Comparison of ENCODE assay signal across 22 cellular contexts in genomic region chr17:61822326-61823285, GRCh38.
"Had no signal": no experiment of that assay in that cellular context is flagged by ENCODE, and none has a peak within 500 bp of the region (broad histone marks: within the 10 kb centered on the region; RNA-seq: fewer than 3 reads in every experiment).

No MANE protein-coding gene starts in this region.

- H3K27ac ChIP-seq: sigmoid colon, thoracic aorta, vagina had no signal

- DNase-seq: activated CD4-positive, alpha-beta memory T cell treated with anti-CD3 and anti-CD28 coated beads, Interleukin-2, amount 10 ng/mL, durations not matched to agents 7 days and 5 days; activated CD4-positive, alpha-beta T cell treated with anti-CD3 and anti-CD28 coated beads for 48 hours; activated naive CD4-positive, alpha-beta T cell; activated naive CD8-positive, alpha-beta T cell treated with anti-CD3 and anti-CD28 coated beads for 36 hours; central memory CD4-positive, alpha-beta T cell; dermis blood vessel endothelial cell; effector CD8-positive, alpha-beta T cell; erythroblast; foreskin fibroblast; left colon; nephron progenitor cell; nucleus accumbens; sigmoid colon; stimulated activated CD4-positive, alpha-beta T cell treated with anti-CD3 and anti-CD28 coated beads, Interleukin-4, amount 100 ng/mL, for 4 hours had no signal

- H3K9me3 Mint-ChIP-seq: type B pancreatic cell had no signal

- H3K4me1 ChIP-seq: sigmoid colon, vagina had no signal

- H3K27me3 ChIP-seq: sigmoid colon, vagina had no signal

- H3K9me3 ChIP-seq: thoracic aorta, vagina had no signal

- ATAC-seq: left colon had no signal

- H3K27me3 Mint-ChIP-seq: activated CD4-positive, alpha-beta memory T cell treated with anti-CD3 and anti-CD28 coated beads, Interleukin-2, amount 10 ng/mL, durations not matched to agents 7 days and 5 days; activated naive CD8-positive, alpha-beta T cell treated with anti-CD3 and anti-CD28 coated beads for 36 hours; memory B cell; type B pancreatic cell had no signal

- H3K4me3 Mint-ChIP-seq: activated CD4-positive, alpha-beta memory T cell treated with anti-CD3 and anti-CD28 coated beads, Interleukin-2, amount 10 ng/mL, durations not matched to agents 7 days and 5 days; activated naive CD8-positive, alpha-beta T cell treated with anti-CD3 and anti-CD28 coated beads for 36 hours; activated T-helper 1 cell treated with anti-CD3 and anti-CD28 coated beads, Interleukin-12 subunit alpha, Interleukin-12 subunit beta, Interleukin-2, Interleukin-4 antibody, amounts not matched to agents 30 ng/mL and 10 ng/mL and 1 ng/mL, durations not matched to agents 14 hours and 24 hours and 36 hours; memory B cell; nephron progenitor cell; type B pancreatic cell had no signal

- H3K4me1 Mint-ChIP-seq: activated naive CD8-positive, alpha-beta T cell treated with anti-CD3 and anti-CD28 coated beads for 36 hours; nephron progenitor cell had no signal

- H3K4me3 ChIP-seq: sigmoid colon, smooth muscle cell, thoracic aorta, vagina had no signal

- FAIRE-seq: astrocyte, keratinocyte had no signal

- H3K4me2 ChIP-seq: smooth muscle cell had no signal

- H3K36me3 ChIP-seq: sigmoid colon, thoracic aorta, vagina had no signal

- H3K27ac Mint-ChIP-seq: activated CD4-positive, alpha-beta memory T cell treated with anti-CD3 and anti-CD28 coated beads, Interleukin-2, amount 10 ng/mL, durations not matched to agents 7 days and 5 days; activated naive CD8-positive, alpha-beta T cell treated with anti-CD3 and anti-CD28 coated beads for 36 hours; activated T-helper 1 cell treated with anti-CD3 and anti-CD28 coated beads, Interleukin-12 subunit alpha, Interleukin-12 subunit beta, Interleukin-2, Interleukin-4 antibody, amounts not matched to agents 30 ng/mL and 10 ng/mL and 1 ng/mL, durations not matched to agents 14 hours and 24 hours and 36 hours; memory B cell; type B pancreatic cell had no signal
